ENCODE assay signal across 14 cellular contexts in genomic region chrX:30957753-30958152, GRCh38.
DNase-seq lines count a peak whose midpoint lies in the region; ATAC-seq, FAIRE-seq and TF ChIP-seq lines count a peak whose summit lies in the region.
"Had no signal": no experiment of that assay in that cellular context is flagged by ENCODE, and none has a peak within 500 bp of the region (broad histone marks: within the 10 kb centered on the region; RNA-seq: fewer than 3 reads in every experiment).

No MANE protein-coding gene starts in this region.

- intact Hi-C loops in mammary epithelial cell (cut with micrococcal nuclease) (loop anchor here (1.0 kb wide), 1 partner anchor 68 kb away; the partner anchor contains the start of gene TAB3), left colon (cut with DNase I, micrococcal nuclease) (no loop called here)

- TF ChIP-seq CTCF in mammary epithelial cell (conservative IDR thresholded peaks at IDR 0.05 in 1 of 2, IDR thresholded peaks at IDR 0.05 in 1 of 2; ENCODE audit: extremely low read depth in 1 of 2, insufficient read depth in 1 of 2, low read depth in 1 of 2, low read length in 2 of 2), result no peak

- dilution Hi-C loops in mammary epithelial cell (cut with HindIII; ENCODE audit: low sequenced_read_pairs), result no loop called here

- no peaks in the 10 kb centered on the region for H3K9me3 ChIP-seq in mammary epithelial cell (replicated peaks; ENCODE audit: insufficient read depth, low read length)
- H3K9me3 ChIP-seq: breast epithelium had no signal

- DNase-seq in AG20443 (ENCODE audit: low spot score) (peak; percentile 64), HTR-8/SVneo (ENCODE audit: insufficient read length, low spot score) (peak; percentile 81), mammary epithelial cell (peak; percentile 5), left colon (no peak), NCI-H1048 (lab: John Stamatoyannopoulos, UW) (no peak), ecto neural progenitor cell (ENCODE audit: low spot score) (no peak)
- DNase-seq in stimulated activated naive CD8-positive, alpha-beta T cell treated with anti-CD3 and anti-CD28 coated beads, Interleukin-15, Interleukin-2, amounts not matched to agents 100 U/mL and 50 U/mL, for 24 hours, result no peak
- DNase-seq: activated CD4-positive, alpha-beta T cell treated with anti-CD3 and anti-CD28 coated beads, Interleukin-2, amount 50 U/mL, for 1 hour; foreskin fibroblast; left cardiac atrium; NCI-H1417 treated with DMSO at 0.1 percent for 48 hours; SW 1271 had no signal

- in situ Hi-C loops in mammary epithelial cell (cut with MboI; ENCODE audit: low sequenced_read_pairs in 2 of 2), result no loop called here

- no peaks in the 10 kb centered on the region for H3K79me2 ChIP-seq in mammary epithelial cell (ENCODE audit: insufficient read depth, low read length)

- no peak overlapping the region for H2AFZ ChIP-seq in mammary epithelial cell (ENCODE audit: low read depth, low read length)

- no peaks in the 10 kb centered on the region for H3K27me3 ChIP-seq in mammary epithelial cell (ENCODE audit: insufficient read depth, low read length)

- H3K4me3 ChIP-seq in mammary epithelial cell (replicated peaks in 1 of 3; ENCODE audit: insufficient read depth in 1 of 3, low read depth in 2 of 3, low read length in 3 of 3), result no peak overlapping the region
- H3K4me3 ChIP-seq: breast epithelium had no signal

- no peak overlapping the region for H3K9ac ChIP-seq in mammary epithelial cell (ENCODE audit: insufficient read depth, low read length)

- CTCF ChIA-PET in mammary epithelial cell (lab: Charles Lee; ENCODE audit: low non-redundant PET), result no interaction called here

- WGBS in mammary epithelial cell (ENCODE audit: low coverage, missing lambda C conversion rate), result 26% methylated on average over 6 of the region's 6 CpGs

- no peak overlapping the region for H3K27ac ChIP-seq in mammary epithelial cell (ENCODE audit: insufficient read depth, low read depth, low read length)
- H3K27ac ChIP-seq: breast epithelium had no signal

- BruUV-seq in mammary epithelial cell (replicated peaks; lab: Mats Ljungman, UMichigan), result no TSS peak

- peak; percentile 76 for ATAC-seq in left colon
- ATAC-seq in stimulated activated naive CD8-positive, alpha-beta T cell treated with anti-CD3 and anti-CD28 coated beads, Interleukin-15, Interleukin-2, amounts not matched to agents 100 U/mL and 50 U/mL, for 24 hours, result no peak
- no peak for ATAC-seq in HG03439 (IDR thresholded peaks at IDR 0.05; ENCODE audit: unreplicated experiment)

- H4K20me1 ChIP-seq in mammary epithelial cell (ENCODE audit: insufficient read depth, low read length), result no peaks in the 10 kb centered on the region

- H3K36me3 ChIP-seq in mammary epithelial cell (ENCODE audit: insufficient read depth, low read length), result no peaks in the 10 kb centered on the region
- H3K36me3 ChIP-seq: breast epithelium had no signal

- H3K4me1 ChIP-seq in mammary epithelial cell (ENCODE audit: insufficient read depth, low read length), result no peaks in the 10 kb centered on the region
- H3K4me1 ChIP-seq: breast epithelium had no signal

- no peak overlapping the region for H3K4me2 ChIP-seq in mammary epithelial cell (ENCODE audit: insufficient read depth, low read depth, low read length)

- peak; percentile 94 for FAIRE-seq in HTR-8/SVneo (lab: Jason Lieb, UNC)

Comparison
In these comparisons a context has a peak if more than half of its experiments do, and no peak if none do; other contexts are left out.
1. DNase-seq: peak in AG20443 (single experiment), HTR-8/SVneo (single experiment) and mammary epithelial cell (single experiment); none in left colon (0 of 2), stimulated activated naive CD8-positive, alpha-beta T cell treated with anti-CD3 and anti-CD28 coated beads, Interleukin-15, Interleukin-2, amounts not matched to agents 100 U/mL and 50 U/mL, for 24 hours (single experiment), NCI-H1048 (single experiment) and ecto neural progenitor cell (single experiment).